ENCODE assay signal across 1 cellular context in the genomic region with DNA sequence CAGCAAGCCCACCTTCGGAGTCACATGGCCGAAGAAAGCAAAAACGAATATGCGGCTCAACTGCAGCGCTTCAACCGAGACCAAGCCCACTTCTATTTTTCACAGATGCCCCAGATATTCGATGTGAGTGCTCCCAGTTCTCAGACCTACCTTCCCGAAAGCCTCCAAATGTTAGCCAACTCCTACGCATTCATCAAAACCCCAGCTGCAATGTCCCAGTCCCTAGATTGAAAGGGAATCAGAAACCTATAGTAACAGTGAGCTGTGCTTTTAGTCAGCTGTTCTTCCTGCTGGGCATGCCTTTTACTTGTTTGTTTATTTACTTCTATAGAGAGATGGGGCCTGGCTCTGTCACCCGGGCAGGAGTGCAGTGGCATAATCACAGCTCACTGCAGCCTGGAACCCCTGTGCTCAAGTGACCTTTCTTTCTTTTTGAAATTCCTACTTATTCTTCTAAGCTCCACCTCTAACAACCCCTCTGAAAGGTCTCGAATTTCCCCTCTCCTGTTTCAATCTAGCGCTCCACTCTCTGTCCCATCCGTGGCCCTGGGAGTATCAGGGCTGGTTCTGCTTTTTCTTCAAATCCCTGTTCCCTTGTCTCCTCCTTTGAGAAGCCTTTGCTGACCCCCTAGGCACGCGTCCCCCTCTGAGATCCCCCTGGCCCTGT.
TF ChIP-seq lines count a peak whose summit lies in the region.

No MANE protein-coding gene starts in this region.

TF ChIP-seq in H1, 55 proteins besides CTCF, POLR2A, EP300 and RAD21:
- TF ChIP-seq BRCA1 (IDR thresholded peaks at IDR 0.05; ENCODE audit: low read depth, low read length): no peak
- TF ChIP-seq RFX5 (IDR thresholded peaks at IDR 0.05; ENCODE audit: borderline replicate concordance, low read depth, low read length): no peak
- no peak for TF ChIP-seq KDM5A (IDR thresholded peaks at IDR 0.05; ENCODE audit: low read length)
- no peak for TF ChIP-seq JUN (IDR thresholded peaks at IDR 0.05; ENCODE audit: low read depth, low read length)
- no peak for TF ChIP-seq HDAC6 (IDR thresholded peaks at IDR 0.05; ENCODE audit: low read depth, low read length)
- TF ChIP-seq KDM4A (IDR thresholded peaks at IDR 0.05; ENCODE audit: low read depth, low read length, severe bottlenecking): no peak
- TF ChIP-seq CBX8 (IDR thresholded peaks at IDR 0.05; ENCODE audit: borderline replicate concordance, low read depth, low read length): no peak
- TF ChIP-seq POLR2AphosphoS5 (IDR thresholded peaks at IDR 0.05; ENCODE audit: low read depth, low read length): no peak
- TF ChIP-seq, protein P1, sequence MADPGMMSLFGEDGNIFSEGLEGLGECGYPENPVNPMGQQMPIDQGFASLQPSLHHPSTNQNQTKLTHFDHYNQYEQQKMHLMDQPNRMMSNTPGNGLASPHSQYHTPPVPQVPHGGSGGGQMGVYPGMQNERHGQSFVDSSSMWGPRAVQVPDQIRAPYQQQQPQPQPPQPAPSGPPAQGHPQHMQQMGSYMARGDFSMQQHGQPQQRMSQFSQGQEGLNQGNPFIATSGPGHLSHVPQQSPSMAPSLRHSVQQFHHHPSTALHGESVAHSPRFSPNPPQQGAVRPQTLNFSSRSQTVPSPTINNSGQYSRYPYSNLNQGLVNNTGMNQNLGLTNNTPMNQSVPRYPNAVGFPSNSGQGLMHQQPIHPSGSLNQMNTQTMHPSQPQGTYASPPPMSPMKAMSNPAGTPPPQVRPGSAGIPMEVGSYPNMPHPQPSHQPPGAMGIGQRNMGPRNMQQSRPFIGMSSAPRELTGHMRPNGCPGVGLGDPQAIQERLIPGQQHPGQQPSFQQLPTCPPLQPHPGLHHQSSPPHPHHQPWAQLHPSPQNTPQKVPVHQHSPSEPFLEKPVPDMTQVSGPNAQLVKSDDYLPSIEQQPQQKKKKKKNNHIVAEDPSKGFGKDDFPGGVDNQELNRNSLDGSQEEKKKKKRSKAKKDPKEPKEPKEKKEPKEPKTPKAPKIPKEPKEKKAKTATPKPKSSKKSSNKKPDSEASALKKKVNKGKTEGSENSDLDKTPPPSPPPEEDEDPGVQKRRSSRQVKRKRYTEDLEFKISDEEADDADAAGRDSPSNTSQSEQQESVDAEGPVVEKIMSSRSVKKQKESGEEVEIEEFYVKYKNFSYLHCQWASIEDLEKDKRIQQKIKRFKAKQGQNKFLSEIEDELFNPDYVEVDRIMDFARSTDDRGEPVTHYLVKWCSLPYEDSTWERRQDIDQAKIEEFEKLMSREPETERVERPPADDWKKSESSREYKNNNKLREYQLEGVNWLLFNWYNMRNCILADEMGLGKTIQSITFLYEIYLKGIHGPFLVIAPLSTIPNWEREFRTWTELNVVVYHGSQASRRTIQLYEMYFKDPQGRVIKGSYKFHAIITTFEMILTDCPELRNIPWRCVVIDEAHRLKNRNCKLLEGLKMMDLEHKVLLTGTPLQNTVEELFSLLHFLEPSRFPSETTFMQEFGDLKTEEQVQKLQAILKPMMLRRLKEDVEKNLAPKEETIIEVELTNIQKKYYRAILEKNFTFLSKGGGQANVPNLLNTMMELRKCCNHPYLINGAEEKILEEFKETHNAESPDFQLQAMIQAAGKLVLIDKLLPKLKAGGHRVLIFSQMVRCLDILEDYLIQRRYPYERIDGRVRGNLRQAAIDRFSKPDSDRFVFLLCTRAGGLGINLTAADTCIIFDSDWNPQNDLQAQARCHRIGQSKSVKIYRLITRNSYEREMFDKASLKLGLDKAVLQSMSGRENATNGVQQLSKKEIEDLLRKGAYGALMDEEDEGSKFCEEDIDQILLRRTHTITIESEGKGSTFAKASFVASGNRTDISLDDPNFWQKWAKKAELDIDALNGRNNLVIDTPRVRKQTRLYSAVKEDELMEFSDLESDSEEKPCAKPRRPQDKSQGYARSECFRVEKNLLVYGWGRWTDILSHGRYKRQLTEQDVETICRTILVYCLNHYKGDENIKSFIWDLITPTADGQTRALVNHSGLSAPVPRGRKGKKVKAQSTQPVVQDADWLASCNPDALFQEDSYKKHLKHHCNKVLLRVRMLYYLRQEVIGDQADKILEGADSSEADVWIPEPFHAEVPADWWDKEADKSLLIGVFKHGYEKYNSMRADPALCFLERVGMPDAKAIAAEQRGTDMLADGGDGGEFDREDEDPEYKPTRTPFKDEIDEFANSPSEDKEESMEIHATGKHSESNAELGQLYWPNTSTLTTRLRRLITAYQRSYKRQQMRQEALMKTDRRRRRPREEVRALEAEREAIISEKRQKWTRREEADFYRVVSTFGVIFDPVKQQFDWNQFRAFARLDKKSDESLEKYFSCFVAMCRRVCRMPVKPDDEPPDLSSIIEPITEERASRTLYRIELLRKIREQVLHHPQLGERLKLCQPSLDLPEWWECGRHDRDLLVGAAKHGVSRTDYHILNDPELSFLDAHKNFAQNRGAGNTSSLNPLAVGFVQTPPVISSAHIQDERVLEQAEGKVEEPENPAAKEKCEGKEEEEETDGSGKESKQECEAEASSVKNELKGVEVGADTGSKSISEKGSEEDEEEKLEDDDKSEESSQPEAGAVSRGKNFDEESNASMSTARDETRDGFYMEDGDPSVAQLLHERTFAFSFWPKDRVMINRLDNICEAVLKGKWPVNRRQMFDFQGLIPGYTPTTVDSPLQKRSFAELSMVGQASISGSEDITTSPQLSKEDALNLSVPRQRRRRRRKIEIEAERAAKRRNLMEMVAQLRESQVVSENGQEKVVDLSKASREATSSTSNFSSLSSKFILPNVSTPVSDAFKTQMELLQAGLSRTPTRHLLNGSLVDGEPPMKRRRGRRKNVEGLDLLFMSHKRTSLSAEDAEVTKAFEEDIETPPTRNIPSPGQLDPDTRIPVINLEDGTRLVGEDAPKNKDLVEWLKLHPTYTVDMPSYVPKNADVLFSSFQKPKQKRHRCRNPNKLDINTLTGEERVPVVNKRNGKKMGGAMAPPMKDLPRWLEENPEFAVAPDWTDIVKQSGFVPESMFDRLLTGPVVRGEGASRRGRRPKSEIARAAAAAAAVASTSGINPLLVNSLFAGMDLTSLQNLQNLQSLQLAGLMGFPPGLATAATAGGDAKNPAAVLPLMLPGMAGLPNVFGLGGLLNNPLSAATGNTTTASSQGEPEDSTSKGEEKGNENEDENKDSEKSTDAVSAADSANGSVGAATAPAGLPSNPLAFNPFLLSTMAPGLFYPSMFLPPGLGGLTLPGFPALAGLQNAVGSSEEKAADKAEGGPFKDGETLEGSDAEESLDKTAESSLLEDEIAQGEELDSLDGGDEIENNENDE (IDR thresholded peaks at IDR 0.05; ENCODE audit: insufficient replicate concordance, low read length): no peak
TF ChIP-seq in H1: peak in this region for 0.
